ENCODE assay signal across 8 cellular contexts in genomic region chr2:174326880-174327558, GRCh38. TPM values are rescaled to one million over a fixed set of nuclear protein-coding genes. Genes with fewer than 3 reads are reported as not detected.
DNase-seq lines count a peak whose midpoint lies in the region; ATAC-seq and TF ChIP-seq lines count a peak whose summit lies in the region.

No MANE protein-coding gene starts in this region.

- H3K36me3 ChIP-seq in heart left ventricle (no peaks in the 10 kb centered on the region), skeletal muscle tissue (ENCODE audit: control insufficient read depth in 3 of 3, insufficient read depth in 3 of 3, low read length in 3 of 3) (no peaks in the 10 kb centered on the region)

- peak overlapping the region; percentile 19 to 58 (median 45) for H3K4me3 ChIP-seq in heart left ventricle
- H3K4me3 ChIP-seq in skeletal muscle tissue (ENCODE audit: low read length in 3 of 3) = peak overlapping the region; percentile 65 to 68 (median 67)

- H3K4me1 ChIP-seq in heart left ventricle = peaks cover 0 to 34% (median 22%) of the 10 kb centered on the region in 12 donors
- H3K4me1 ChIP-seq in skeletal muscle tissue (ENCODE audit: control insufficient read depth in 3 of 3, insufficient read depth in 3 of 3, low read length in 3 of 3) = peaks cover 13 to 14% (median 13%) of the 10 kb centered on the region in 3 donors

- TF ChIP-seq POLR2A in heart left ventricle (IDR thresholded peaks at IDR 0.05) = no peak

- H3K9ac ChIP-seq in skeletal muscle tissue (ENCODE audit: low read depth in 1 of 3, low read length in 3 of 3) = peak overlapping the region in 2 of 3 donors; percentile 40 to 46

- no peaks in the 10 kb centered on the region for H3K36me3 Mint-ChIP-seq in activated CD8-positive, alpha-beta memory T cell treated with anti-CD3 and anti-CD28 coated beads, Interleukin-2, amount 10 ng/mL, durations not matched to agents 7 days and 5 days

- intact Hi-C loops in heart left ventricle (cut with DNase I) = no loop called here

- H3K9me3 ChIP-seq in heart left ventricle (no peaks in the 10 kb centered on the region), skeletal muscle tissue (ENCODE audit: control insufficient read depth in 3 of 3, low read length in 3 of 3) (no peaks in the 10 kb centered on the region)

- peaks cover 22% of the 10 kb centered on the region for H3K4me1 Mint-ChIP-seq in activated CD8-positive, alpha-beta memory T cell treated with anti-CD3 and anti-CD28 coated beads, Interleukin-2, amount 10 ng/mL, durations not matched to agents 7 days and 5 days

- H3K27ac Mint-ChIP-seq in activated CD8-positive, alpha-beta memory T cell treated with anti-CD3 and anti-CD28 coated beads, Interleukin-2, amount 10 ng/mL, durations not matched to agents 7 days and 5 days = no peak overlapping the region

- CTCF ChIA-PET in activated CD8-positive, alpha-beta memory T cell treated with anti-CD3 and anti-CD28 coated beads, Interleukin-2, amount 10 ng/mL, durations not matched to agents 7 days and 5 days (lab: Charles Lee) = interaction anchor here (2.2 to 3.5 kb wide), 2 partner anchors 13 to 17 kb away, joined by 11 to 27 read pairs; no protein-coding TSS in a partner anchor

- ATAC-seq in HG02759 (IDR thresholded peaks at IDR 0.05; ENCODE audit: unreplicated experiment) = peak; percentile 52
- ATAC-seq in activated CD8-positive, alpha-beta memory T cell treated with anti-CD3 and anti-CD28 coated beads, Interleukin-2, amount 10 ng/mL, durations not matched to agents 7 days and 5 days = peak; percentile 33
- ATAC-seq in heart left ventricle = peak in 2 of 4 donors; percentile 16 to 57
- no peak for ATAC-seq in GM19351 (IDR thresholded peaks at IDR 0.05; ENCODE audit: unreplicated experiment)

- DNase-seq in activated CD8-positive, alpha-beta memory T cell treated with anti-CD3 and anti-CD28 coated beads, Interleukin-2, amount 10 ng/mL, durations not matched to agents 7 days and 5 days = no peak
- DNase-seq in heart left ventricle (no peak), COR-L47 (lab: John Stamatoyannopoulos, UW) (no peak), NCI-H2081 treated with DMSO at 0.1 percent for 48 hours (lab: John Stamatoyannopoulos, UW) (no peak), cerebellum (ENCODE audit: low spot score) (no peak)

- H3K9me3 Mint-ChIP-seq in activated CD8-positive, alpha-beta memory T cell treated with anti-CD3 and anti-CD28 coated beads, Interleukin-2, amount 10 ng/mL, durations not matched to agents 7 days and 5 days (ENCODE audit: low read depth) = no peaks in the 10 kb centered on the region

- H3K27me3 Mint-ChIP-seq in activated CD8-positive, alpha-beta memory T cell treated with anti-CD3 and anti-CD28 coated beads, Interleukin-2, amount 10 ng/mL, durations not matched to agents 7 days and 5 days = peaks cover 93% of the 10 kb centered on the region

- 3 to 6% (median 5%) methylated on average over 31 to 38 of the region's 38 CpGs for WGBS in heart left ventricle, 4 donors

- H3K27ac ChIP-seq in heart left ventricle = no peak overlapping the region
- H3K27ac ChIP-seq in skeletal muscle tissue (ENCODE audit: low read depth, low read length) = no peak overlapping the region

- peaks cover 55 to 98% (median 82%) of the 10 kb centered on the region in 9 donors for H3K27me3 ChIP-seq in heart left ventricle
- H3K27me3 ChIP-seq in skeletal muscle tissue (ENCODE audit: control insufficient read depth in 3 of 3, insufficient read depth in 3 of 3, low read length in 3 of 3) = peaks cover 53 to 57% (median 57%) of the 10 kb centered on the region in 3 donors

- TF ChIP-seq CTCF in heart left ventricle (IDR thresholded peaks at IDR 0.05) = no peak

- peak overlapping the region; percentile 55 for H3K4me3 Mint-ChIP-seq in activated CD8-positive, alpha-beta memory T cell treated with anti-CD3 and anti-CD28 coated beads, Interleukin-2, amount 10 ng/mL, durations not matched to agents 7 days and 5 days

RNA-seq across cellular contexts. Expression of gene SP9, which starts 7.7 kb away (rescaled TPM):
- not detected for total RNA-seq in activated CD8-positive, alpha-beta memory T cell treated with anti-CD3 and anti-CD28 coated beads, Interleukin-2, amount 10 ng/mL, durations not matched to agents 7 days and 5 days
- total RNA-seq in heart left ventricle = under 1 TPM in 1 of 9 donors, not detected in 8; 0.08 TPM
- not detected for polyA plus RNA-seq in heart left ventricle
- not detected for total RNA-seq in skeletal muscle tissue
- 0.09 TPM for total RNA-seq in cerebellum
